23 cellular contexts compared by ENCODE assay signal in genomic region chr17:62135742-62136141, GRCh38.
DNase-seq lines count a peak whose midpoint lies in the region; ATAC-seq, FAIRE-seq and TF ChIP-seq lines count a peak whose summit lies in the region.
"Had no signal": no experiment of that assay in that cellular context is flagged by ENCODE, and none has a peak within 500 bp of the region (broad histone marks: within the 10 kb centered on the region; RNA-seq: fewer than 3 reads in every experiment).

No MANE protein-coding gene starts in this region.

- H3K27me3 Mint-ChIP-seq in GM23338 (ENCODE audit: insufficient read depth, low read depth, poor library complexity) (peaks cover 6% of the 10 kb centered on the region), astrocyte (ENCODE audit: low read depth, unreplicated experiment) (no peaks in the 10 kb centered on the region)

- H3K4me1 Mint-ChIP-seq in GM23338, result peaks cover 6% of the 10 kb centered on the region
- peaks cover 8% of the 10 kb centered on the region for H3K4me1 Mint-ChIP-seq in astrocyte (ENCODE audit: low read depth, unreplicated experiment)
- H3K4me1 Mint-ChIP-seq: CD14-positive monocyte had no signal

- H3K36me3 ChIP-seq in GM23338 (ENCODE audit: insufficient read depth) (no peaks in the 10 kb centered on the region), astrocyte (ENCODE audit: insufficient read depth, low read length) (no peaks in the 10 kb centered on the region)
- H3K36me3 ChIP-seq: BE2C; BLaER1 treated with 17β-estradiol and CSF1 and Interleukin-3, amounts not matched to agents 10 nM and 100 nM had no signal

- H3K36me3 Mint-ChIP-seq in GM23338 (ENCODE audit: low read depth) (no peaks in the 10 kb centered on the region; the same call in 2 of the 3 replicates), astrocyte (ENCODE audit: low read depth, unreplicated experiment) (no peaks in the 10 kb centered on the region)
- H3K36me3 Mint-ChIP-seq: CD14-positive monocyte; CD8-positive, alpha-beta memory T cell had no signal

- TF ChIP-seq CTCF in GM23338 (conservative IDR thresholded peaks at IDR 0.05; ENCODE audit: low read depth in 2 of 2) (no peak), astrocyte (IDR thresholded peaks at IDR 0.05; ENCODE audit: insufficient read depth, low read depth, low read length) (no peak), subcutaneous adipose tissue (IDR thresholded peaks at IDR 0.05; ENCODE audit: low read depth) (peak; percentile 75), foreskin fibroblast (IDR thresholded peaks at IDR 0.05; ENCODE audit: low read depth, low read length) (no peak)

- H3K4me3 ChIP-seq in GM23338, result no peak overlapping the region
- no peak overlapping the region for H3K4me3 ChIP-seq in astrocyte (ENCODE audit: insufficient read depth, low read depth, low read length)
- no peak overlapping the region for H3K4me3 ChIP-seq in foreskin fibroblast (ENCODE audit: low read depth in 1 of 2, low read length in 2 of 2)
- H3K4me3 ChIP-seq: A549; BLaER1 treated with 17β-estradiol and CSF1 and Interleukin-3, amounts not matched to agents 10 nM and 100 nM had no signal

- H3K4me1 ChIP-seq in GM23338 (ENCODE audit: insufficient read depth) (no peaks in the 10 kb centered on the region), astrocyte (ENCODE audit: insufficient read depth, low read length) (no peaks in the 10 kb centered on the region)
- H3K4me1 ChIP-seq: BE2C; BLaER1 treated with 17β-estradiol and CSF1 and Interleukin-3, amounts not matched to agents 10 nM and 100 nM had no signal

- DNase-seq in GM23338 (ENCODE audit: low spot score) (no peak), astrocyte (ENCODE audit: low read depth) (no peak), foreskin fibroblast (no peak)
- DNase-seq: 8988T; ACHN; AML-193; BE2C; CD4-positive, alpha-beta T cell; CD8-positive, alpha-beta memory T cell; DMS53; DMS79 treated with DMSO at 0.1 percent for 48 hours; GF-D8; H7; HCEC 1CT had no signal

- H3K4me2 ChIP-seq in GM23338 (no peak overlapping the region), astrocyte (ENCODE audit: low read length) (no peak overlapping the region)
- H3K4me2 ChIP-seq: BLaER1 treated with 17β-estradiol and CSF1 and Interleukin-3, amounts not matched to agents 10 nM and 100 nM had no signal

- H4K20me1 ChIP-seq in GM23338 (replicated peaks; ENCODE audit: insufficient read depth) (no peaks in the 10 kb centered on the region), astrocyte (ENCODE audit: insufficient read depth, low read length) (no peaks in the 10 kb centered on the region)
- H4K20me1 ChIP-seq: BLaER1 treated with 17β-estradiol and CSF1 and Interleukin-3, amounts not matched to agents 10 nM and 100 nM had no signal

- no peak for FAIRE-seq in astrocyte (lab: Jason Lieb, UNC)
- FAIRE-seq: A549, D721Med, GM12892, H1 had no signal

- H3K4me3 Mint-ChIP-seq in GM23338 (no peak overlapping the region), astrocyte (ENCODE audit: unreplicated experiment) (no peak overlapping the region)
- H3K4me3 Mint-ChIP-seq: CD4-positive, alpha-beta T cell had no signal

- H3K27ac ChIP-seq in GM23338 (ENCODE audit: low read depth) (no peak overlapping the region), astrocyte (ENCODE audit: low read depth, low read length) (no peak overlapping the region)
- H3K27ac ChIP-seq: BLaER1 treated with 17β-estradiol and CSF1 and Interleukin-3, amounts not matched to agents 10 nM and 100 nM had no signal

- no peaks in the 10 kb centered on the region for H3K9me3 ChIP-seq in astrocyte (ENCODE audit: insufficient read depth, low read depth, low read length)
- H3K9me3 ChIP-seq: A549, BE2C had no signal

- no peak overlapping the region for H3K9ac ChIP-seq in astrocyte (ENCODE audit: low read length)
- H3K9ac ChIP-seq: BLaER1 treated with 17β-estradiol and CSF1 and Interleukin-3, amounts not matched to agents 10 nM and 100 nM had no signal

- no peaks in the 10 kb centered on the region for H3K9me2 ChIP-seq in GM23338 (ENCODE audit: insufficient read depth)

- peak overlapping the region; percentile 11; the same call in 1 of the 2 replicates for H2AFZ ChIP-seq in GM23338
- no peak overlapping the region for H2AFZ ChIP-seq in astrocyte (ENCODE audit: low read depth, low read length)

- no peaks in the 10 kb centered on the region for H3F3A ChIP-seq in GM23338 (replicated peaks; ENCODE audit: low read depth)

- ATAC-seq in GM23338, result no peak
- no peak for ATAC-seq in GM19455 (IDR thresholded peaks at IDR 0.05; ENCODE audit: unreplicated experiment)
- no peak for ATAC-seq in GM19397 (IDR thresholded peaks at IDR 0.05; ENCODE audit: unreplicated experiment)
- ATAC-seq: A549 had no signal

- no peaks in the 10 kb centered on the region for H3K79me2 ChIP-seq in GM23338 (replicated peaks; ENCODE audit: insufficient read depth)
- no peaks in the 10 kb centered on the region for H3K79me2 ChIP-seq in astrocyte (ENCODE audit: insufficient read depth, low read length)

- no peak overlapping the region for H3K27ac Mint-ChIP-seq in GM23338
- peak overlapping the region; percentile 2 for H3K27ac Mint-ChIP-seq in astrocyte (ENCODE audit: unreplicated experiment)
- H3K27ac Mint-ChIP-seq: CD14-positive monocyte; CD4-positive, alpha-beta T cell; CD8-positive, alpha-beta memory T cell had no signal

- H3K27me3 ChIP-seq in GM23338 (ENCODE audit: insufficient read depth) (0 out of 2 replicates have a peak, but pooled peaks cover 5% of the 10 kb centered on the region), astrocyte (ENCODE audit: insufficient read depth, low read length) (peaks cover 3% of the 10 kb centered on the region)
- H3K27me3 ChIP-seq: BLaER1 treated with 17β-estradiol and CSF1 and Interleukin-3, amounts not matched to agents 10 nM and 100 nM had no signal

- no peaks in the 10 kb centered on the region; the same call in 1 of the 3 replicates for H3K9me3 Mint-ChIP-seq in GM23338
- no peaks in the 10 kb centered on the region for H3K9me3 Mint-ChIP-seq in astrocyte (ENCODE audit: unreplicated experiment)
- H3K9me3 Mint-ChIP-seq: CD4-positive, alpha-beta T cell; CD8-positive, alpha-beta memory T cell had no signal

TF ChIP-seq in GM23338, 12 proteins besides CTCF, POLR2A, EP300 and RAD21 (continues in another document):
- TF ChIP-seq EZH2 (IDR thresholded peaks at IDR 0.05; ENCODE audit: low read depth, unreplicated experiment), result no peak
- TF ChIP-seq REST (IDR thresholded peaks at IDR 0.05; ENCODE audit: unreplicated experiment), result no peak
